In genomic region chr1:245278846-245279245, GRCh38 we compare ENCODE assay signal across 31 cellular contexts.
"Had no signal": no experiment of that assay in that cellular context is flagged by ENCODE, and none has a peak within 500 bp of the region (broad histone marks: within the 10 kb centered on the region; RNA-seq: fewer than 3 reads in every experiment).

No MANE protein-coding gene starts in this region.

- H3K27me3 Mint-ChIP-seq: activated CD4-positive, alpha-beta memory T cell treated with anti-CD3 and anti-CD28 coated beads, Interleukin-2, amount 10 ng/mL, durations not matched to agents 7 days and 5 days; activated CD4-positive, alpha-beta T cell treated with anti-CD3 and anti-CD28 coated beads, Interleukin-2, amount 10 ng/mL, durations not matched to agents 24 days and 14 days had no signal

- H3K4me1 Mint-ChIP-seq: activated CD4-positive, alpha-beta memory T cell treated with anti-CD3 and anti-CD28 coated beads, Interleukin-2, amount 10 ng/mL, durations not matched to agents 7 days and 5 days; activated CD4-positive, alpha-beta T cell treated with anti-CD3 and anti-CD28 coated beads, Interleukin-2, amount 10 ng/mL, durations not matched to agents 24 days and 14 days; immature natural killer cell; memory B cell had no signal

- H3K27me3 ChIP-seq: pancreas, suprapubic skin, tibial nerve had no signal

- DNase-seq: activated CD4-positive, alpha-beta memory T cell treated with anti-CD3 and anti-CD28 coated beads, Interleukin-2, amount 10 ng/mL, durations not matched to agents 7 days and 5 days; activated CD4-positive, alpha-beta T cell treated with anti-CD3 and anti-CD28 coated beads, Interleukin-2, amount 10 ng/mL, durations not matched to agents 24 days and 14 days; activated CD4-positive, CD25-positive, alpha-beta regulatory T cell treated with anti-CD3 and anti-CD28 coated beads, Interleukin-2, amount 50 U/mL, for 72 hours; activated CD8-positive, alpha-beta memory T cell treated with anti-CD3 and anti-CD28 coated beads, Interleukin-2, amount 50 U/mL, for 48 hours; activated naive CD4-positive, alpha-beta T cell; activated T-cell treated with anti-CD3 and anti-CD28 coated beads, Interleukin-2, amount 50 U/mL, for 48 hours; anterior cingulate cortex; cerebellar nuclear complex; dorsolateral prefrontal cortex; effector memory CD8-positive, alpha-beta T cell; foreskin fibroblast; hippocampal formation; immature natural killer cell; mucosa of descending colon; nucleus accumbens; pancreas; retina; spleen; stimulated activated naive CD4-positive, alpha-beta T cell; T-helper 9 cell had no signal

- H3K4me1 ChIP-seq: pancreas, prostate gland, spleen, suprapubic skin, tibial nerve had no signal

- H3K27ac ChIP-seq: coronary artery, dorsolateral prefrontal cortex, pancreas, prostate gland, spleen, suprapubic skin, tibial nerve had no signal

- H3K36me3 Mint-ChIP-seq: activated naive CD4-positive, alpha-beta T cell treated with anti-CD3 and anti-CD28 coated beads, Interleukin-2, amount 50 U/mL, for 72 hours; immature natural killer cell; memory B cell had no signal

- H3K4me3 Mint-ChIP-seq: activated CD4-positive, alpha-beta memory T cell treated with anti-CD3 and anti-CD28 coated beads, Interleukin-2, amount 10 ng/mL, durations not matched to agents 7 days and 5 days; activated CD4-positive, alpha-beta T cell treated with anti-CD3 and anti-CD28 coated beads, Interleukin-2, amount 10 ng/mL, durations not matched to agents 24 days and 14 days; effector memory CD8-positive, alpha-beta T cell; immature natural killer cell; memory B cell; nephron; T-helper 1 cell treated with Interleukin-12 subunit alpha and Interleukin-12 subunit beta and Interleukin-4 antibody, amounts not matched to agents 30 μg/mL and 1 μg/mL, for 36 hours had no signal

- H3K36me3 ChIP-seq: pancreas, prostate gland, spleen, suprapubic skin, tibial nerve had no signal

- H3K27ac Mint-ChIP-seq: activated CD4-positive, alpha-beta memory T cell treated with anti-CD3 and anti-CD28 coated beads, Interleukin-2, amount 10 ng/mL, durations not matched to agents 7 days and 5 days; activated CD4-positive, alpha-beta T cell treated with anti-CD3 and anti-CD28 coated beads, Interleukin-2, amount 10 ng/mL, durations not matched to agents 24 days and 14 days; activated naive CD4-positive, alpha-beta T cell treated with anti-CD3 and anti-CD28 coated beads, Interleukin-2, amount 50 U/mL, for 72 hours; activated T-helper 2 cell treated with anti-CD3 and anti-CD28 coated beads, Interferon-gamma antibody, Interleukin-2, Interleukin-4, amounts not matched to agents 10 μg/mL and 5 μg/mL and 100 μg/mL, durations not matched to agents 14 hours and 24 hours and 36 hours; effector memory CD8-positive, alpha-beta T cell; immature natural killer cell; memory B cell; T-helper 1 cell treated with Interleukin-12 subunit alpha and Interleukin-12 subunit beta and Interleukin-4 antibody, amounts not matched to agents 30 μg/mL and 1 μg/mL, for 36 hours had no signal

- FAIRE-seq: bronchial epithelial cell, endothelial cell of umbilical vein, pancreas had no signal

- ATAC-seq: activated naive CD4-positive, alpha-beta T cell treated with anti-CD3 and anti-CD28 coated beads, Interleukin-2, amount 50 U/mL, for 72 hours; effector memory CD8-positive, alpha-beta T cell; mucosa of descending colon; pancreas had no signal

- H3K4me3 ChIP-seq: coronary artery, dorsolateral prefrontal cortex, mucosa of descending colon, pancreas, prostate gland, spleen, suprapubic skin, tibial nerve had no signal

- H3K9me3 Mint-ChIP-seq: activated T-helper 2 cell treated with anti-CD3 and anti-CD28 coated beads, Interferon-gamma antibody, Interleukin-2, Interleukin-4, amounts not matched to agents 10 μg/mL and 5 μg/mL and 100 μg/mL, durations not matched to agents 14 hours and 24 hours and 36 hours; immature natural killer cell had no signal

- H3K9me3 ChIP-seq: mucosa of descending colon, pancreas, prostate gland, suprapubic skin had no signal
